Comparison of ENCODE assay signal across 8 cellular contexts in genomic region chr17:7280519-7281073, GRCh38. TPM values are rescaled to one million over a fixed set of nuclear protein-coding genes. Genes with fewer than 3 reads are reported as not detected.
DNase-seq lines count a peak whose midpoint lies in the region; ATAC-seq and TF ChIP-seq lines count a peak whose summit lies in the region.

No MANE protein-coding gene starts in this region.

- no peak overlapping the region for H3K14ac ChIP-seq in IMR-90 (replicated peaks; ENCODE audit: low read depth, low read length)

- H3K23ac ChIP-seq in IMR-90 (ENCODE audit: low read depth, low read length), result no peak overlapping the region

- no peak overlapping the region for H2BK15ac ChIP-seq in IMR-90 (ENCODE audit: low read depth, low read length)

- TF ChIP-seq CTCF in IMR-90 (conservative IDR thresholded peaks at IDR 0.05; ENCODE audit: low read depth, low read length), result peak; percentile 96

- no peaks in the 10 kb centered on the region for H3K79me1 ChIP-seq in IMR-90 (ENCODE audit: low read depth in 1 of 2, low read length in 2 of 2)

- H3K9me3 ChIP-seq in IMR-90 (ENCODE audit: control insufficient read depth, insufficient read depth, low read length), result no peaks in the 10 kb centered on the region
- no peaks in the 10 kb centered on the region for H3K9me3 ChIP-seq in naive thymus-derived CD4-positive, alpha-beta T cell (ENCODE audit: control insufficient read depth in 2 of 3, low read length in 3 of 3)

- no peaks in the 10 kb centered on the region for H3K36me3 Mint-ChIP-seq in naive thymus-derived CD4-positive, alpha-beta T cell
- no peaks in the 10 kb centered on the region for H3K36me3 Mint-ChIP-seq in stimulated activated effector memory CD8-positive, alpha-beta T cell treated with anti-CD3 and anti-CD28 coated beads, Interleukin-12 subunit alpha, Interleukin-12 subunit beta, amount 100 ng/mL, for 72 hours

- H3K36me3 ChIP-seq in IMR-90 (ENCODE audit: control insufficient read depth, insufficient read depth, low read length), result no peaks in the 10 kb centered on the region
- no peaks in the 10 kb centered on the region for H3K36me3 ChIP-seq in naive thymus-derived CD4-positive, alpha-beta T cell (ENCODE audit: control insufficient read depth in 2 of 3, insufficient read depth in 3 of 3, low read length in 3 of 3)

- WGBS in IMR-90 (ENCODE audit: extremely low coverage in 2 of 2, insufficient read length in 1 of 2), 2 experiments, result 0% methylated on average over 8 of the region's 29 CpGs; no CpG with 5 or more reads in 1 of the 2 experiments

- H2AFZ ChIP-seq in IMR-90 (replicated peaks; ENCODE audit: low read length, poor library complexity), result peak overlapping the region; percentile 91

- H2BK5ac ChIP-seq in IMR-90 (ENCODE audit: low read depth, low read length, poor library complexity, severe bottlenecking), result no peak overlapping the region

- peaks cover 22% of the 10 kb centered on the region; the same call in 1 of the 2 replicates for H3K27me3 ChIP-seq in IMR-90 (ENCODE audit: control insufficient read depth, insufficient read depth, low read length)
- no peaks in the 10 kb centered on the region for H3K27me3 ChIP-seq in naive thymus-derived CD4-positive, alpha-beta T cell (ENCODE audit: control insufficient read depth in 2 of 2, insufficient read depth in 2 of 2, low read length in 2 of 2)

- no peaks in the 10 kb centered on the region for H3K9me1 ChIP-seq in IMR-90 (ENCODE audit: insufficient read depth, low read length)

- no peak overlapping the region for H3K18ac ChIP-seq in IMR-90 (ENCODE audit: low read depth, low read length)

- H2AK5ac ChIP-seq in IMR-90 (ENCODE audit: low read depth, low read length), result no peak overlapping the region

- BruUV-seq in IMR-90 (replicated peaks; lab: Mats Ljungman, UMichigan), result no TSS peak

- peak overlapping the region; percentile 81 for H3K4me2 ChIP-seq in IMR-90 (ENCODE audit: low read depth, low read length)

- intact Hi-C loops in IMR-90 (cut with micrococcal nuclease), result loop anchor here (1.0 to 2.0 kb wide), 4 partner anchors 16 to 308 kb away; partner anchors contain the start of gene SENP3
- intact Hi-C loops in naive thymus-derived CD4-positive, alpha-beta T cell (cut with micrococcal nuclease), result loop anchor here (1.0 to 5.0 kb wide), 16 partner anchors 16 to 408 kb away; partner anchors contain the start of genes ACAP1 (in 1 of the 2), EIF5A (in 1 of the 2), ELP5 (in 1 of the 2) and KCTD11 (in 1 of the 2)

- peaks cover 14 to 31% (median 21%) of the 10 kb centered on the region in 7 donors for H3K4me1 Mint-ChIP-seq in naive thymus-derived CD4-positive, alpha-beta T cell
- H3K4me1 Mint-ChIP-seq in stimulated activated effector memory CD8-positive, alpha-beta T cell treated with anti-CD3 and anti-CD28 coated beads, Interleukin-12 subunit alpha, Interleukin-12 subunit beta, amount 100 ng/mL, for 72 hours, result peaks cover 26% of the 10 kb centered on the region

- H3K4me3 ChIP-seq in IMR-90 (ENCODE audit: insufficient read depth, low read depth, low read length), result peak overlapping the region; percentile 11; the same call in 1 of the 2 replicates
- peak overlapping the region; percentile 66 for H3K4me3 ChIP-seq in naive thymus-derived CD4-positive, alpha-beta T cell (ENCODE audit: low read length)

- H3K4me1 ChIP-seq in IMR-90 (ENCODE audit: control insufficient read depth, insufficient read depth, low read length), result peaks cover 2% of the 10 kb centered on the region; the same call in 1 of the 2 replicates
- H3K4me1 ChIP-seq in naive thymus-derived CD4-positive, alpha-beta T cell (ENCODE audit: control insufficient read depth in 2 of 2, insufficient read depth in 2 of 2, low read length in 2 of 2), result peaks cover 11 to 23% of the 10 kb centered on the region in 2 donors

- no peak overlapping the region for H4K91ac ChIP-seq in IMR-90 (ENCODE audit: insufficient read depth, low read depth, low read length)

- H2BK20ac ChIP-seq in IMR-90 (ENCODE audit: low read depth, low read length), result no peak overlapping the region

- H3K4ac ChIP-seq in IMR-90 (ENCODE audit: low read depth, low read length), result no peak overlapping the region

- no peak overlapping the region for H2BK120ac ChIP-seq in IMR-90 (ENCODE audit: low read depth, low read length)

- peaks cover 0 to 1% (median 0%) of the 10 kb centered on the region in 11 donors for H3K9me3 Mint-ChIP-seq in naive thymus-derived CD4-positive, alpha-beta T cell
- H3K9me3 Mint-ChIP-seq in stimulated activated effector memory CD8-positive, alpha-beta T cell treated with anti-CD3 and anti-CD28 coated beads, Interleukin-12 subunit alpha, Interleukin-12 subunit beta, amount 100 ng/mL, for 72 hours, result no peaks in the 10 kb centered on the region

- peak; percentile 96 for TF ChIP-seq RAD21 in IMR-90 (IDR thresholded peaks at IDR 0.05; ENCODE audit: low read length)

- in situ Hi-C loops in IMR-90 (cut with MboI; ENCODE audit: low sequenced_read_pairs), result no loop called here

- H4K5ac ChIP-seq in IMR-90 (ENCODE audit: low read depth, low read length), result no peak overlapping the region

- H3K56ac ChIP-seq in IMR-90 (ENCODE audit: extremely low read depth, insufficient read depth, low read length), result no peak overlapping the region

- peak overlapping the region in 6 of 9 donors; percentile 6 to 88 (median 45) for H3K27ac Mint-ChIP-seq in naive thymus-derived CD4-positive, alpha-beta T cell
- H3K27ac Mint-ChIP-seq in stimulated activated effector memory CD8-positive, alpha-beta T cell treated with anti-CD3 and anti-CD28 coated beads, Interleukin-12 subunit alpha, Interleukin-12 subunit beta, amount 100 ng/mL, for 72 hours, result no peak overlapping the region

- no peak overlapping the region for H3K9ac ChIP-seq in IMR-90 (ENCODE audit: low read depth, low read length)

- H3K27me3 Mint-ChIP-seq in naive thymus-derived CD4-positive, alpha-beta T cell, result peaks cover 6 to 44% (median 17%) of the 10 kb centered on the region in 5 donors

- CTCF ChIA-PET in IMR-90 (lab: Yijun Ruan, JAX), result interaction anchor here (0.6 to 2.7 kb wide), 3 partner anchors 9 to 16 kb away, joined by 5 to 17 read pairs (median 6); no protein-coding TSS in a partner anchor
- CTCF ChIA-PET in naive thymus-derived CD4-positive, alpha-beta T cell (lab: Charles Lee), result interaction anchor here (0.6 to 4.6 kb wide), 8 partner anchors 16 to 406 kb away, joined by 3 to 33 read pairs (median 5); partner anchors contain the start of gene ACAP1

- H2AK9ac ChIP-seq in IMR-90 (replicated peaks; ENCODE audit: low read depth, low read length, poor library complexity), result no peak overlapping the region

- H3K27ac ChIP-seq in IMR-90 (ENCODE audit: insufficient read depth, low read length), result no peak overlapping the region
- H3K27ac ChIP-seq in naive thymus-derived CD4-positive, alpha-beta T cell (ENCODE audit: low read depth, low read length), result no peak overlapping the region

- H3K4me3 Mint-ChIP-seq in naive thymus-derived CD4-positive, alpha-beta T cell, result peak overlapping the region; percentile 77 to 87 (median 84)
- peak overlapping the region; percentile 76 for H3K4me3 Mint-ChIP-seq in stimulated activated effector memory CD8-positive, alpha-beta T cell treated with anti-CD3 and anti-CD28 coated beads, Interleukin-12 subunit alpha, Interleukin-12 subunit beta, amount 100 ng/mL, for 72 hours

- peak; percentile 55 for TF ChIP-seq POLR2A in IMR-90 (IDR thresholded peaks at IDR 0.05; ENCODE audit: low read depth, low read length)

- no peak overlapping the region for H4K8ac ChIP-seq in IMR-90 (ENCODE audit: low read depth in 2 of 2, low read length in 2 of 2)

- dilution Hi-C loops in IMR-90 (cut with HindIII; ENCODE audit: low sequenced_read_pairs, unreplicated experiment), result no loop called here

- peak; percentile 83 for ATAC-seq in IMR-90 (ENCODE audit: low read depth)
- ATAC-seq in naive thymus-derived CD4-positive, alpha-beta T cell, result peak; percentile 95
- peak; percentile 71 for ATAC-seq in stimulated activated effector memory CD8-positive, alpha-beta T cell treated with anti-CD3 and anti-CD28 coated beads, Interleukin-12 subunit alpha, Interleukin-12 subunit beta, amount 100 ng/mL, for 72 hours

- POLR2A ChIA-PET in IMR-90 (lab: Charles Lee; ENCODE audit: unreplicated experiment), result no interaction called here
- POLR2A ChIA-PET in naive thymus-derived CD4-positive, alpha-beta T cell (lab: Charles Lee), result interaction anchor here (0.6 to 1.9 kb wide), 8 partner anchors 10 to 61 kb away, joined by 3 to 13 read pairs (median 4); partner anchors contain the start of gene ACAP1

- H4K20me1 ChIP-seq in IMR-90 (ENCODE audit: insufficient read depth, low read length), result no peaks in the 10 kb centered on the region

- DNase-seq in AML-193 (lab: John Stamatoyannopoulos, UW), result peak; percentile 45 to 46
- DNase-seq in GM19240 (ENCODE audit: insufficient read length, low spot score), result peak; percentile 90
- peak; percentile 68 for DNase-seq in IMR-90
- peak; percentile 89 for DNase-seq in RKO (ENCODE audit: low spot score)
- peak; percentile 75 to 77 for DNase-seq in activated T-helper 1 cell treated with anti-CD3 and anti-CD28 coated beads, Interleukin-2, amount 50 U/mL, for 16 hours (ENCODE audit: low read depth in 1 of 2, low spot score in 1 of 2)
- DNase-seq in fibroblast of gingiva (ENCODE audit: low read depth), result peak; percentile 70
- DNase-seq in naive thymus-derived CD4-positive, alpha-beta T cell, result peak; percentile 76 to 88 (median 85)
- peak in 1 of 2 donors; percentile 92 for DNase-seq in stimulated activated effector memory CD8-positive, alpha-beta T cell treated with anti-CD3 and anti-CD28 coated beads, Interleukin-12 subunit alpha, Interleukin-12 subunit beta, amount 100 ng/mL, for 72 hours (ENCODE audit: low spot score in 2 of 2)

RNA-seq across cellular contexts. Expression of gene SLC2A4, which starts 0.9 kb away (rescaled TPM):
- under 0.01 TPM in 1 of 2 replicates, not detected in the other for total RNA-seq in IMR-90 (2012; rRNA removed)
- 0.07 TPM in 2 replicates for polyA plus RNA-seq in IMR-90 (2012; rRNA removed)
- 0.03 and 0.15 TPM in 2 replicates for polyA plus RNA-seq in IMR-90 (2012; cell fraction: cytosol; rRNA removed)
- polyA plus RNA-seq in IMR-90 (2012; cell fraction: nucleus; rRNA removed; ENCODE audit: low replicate concordance), result 0.32 and 0.36 TPM in 2 replicates
- total RNA-seq in naive thymus-derived CD4-positive, alpha-beta T cell, result not detected
- not detected for polyA plus RNA-seq in naive thymus-derived CD4-positive, alpha-beta T cell

RNA-seq across cellular contexts. Expression of gene YBX2, which starts 13.8 kb away (rescaled TPM):
- not detected in 2 replicates for total RNA-seq in IMR-90 (2012; rRNA removed)
- 0.17 TPM in 1 of 2 replicates, not detected in the other for polyA plus RNA-seq in IMR-90 (2012; rRNA removed)
- 0.14 TPM in 1 of 2 replicates, not detected in the other for polyA plus RNA-seq in IMR-90 (2012; cell fraction: cytosol; rRNA removed)
- 0.27 and 0.54 TPM in 2 replicates for polyA plus RNA-seq in IMR-90 (2012; cell fraction: nucleus; rRNA removed; ENCODE audit: low replicate concordance)
- total RNA-seq in naive thymus-derived CD4-positive, alpha-beta T cell, result under 1 TPM in 3 of 5 experiments, not detected in 2; 0.27 to 0.64 (median 0.40) TPM
- not detected for polyA plus RNA-seq in naive thymus-derived CD4-positive, alpha-beta T cell

RNA-seq across cellular contexts. Expression of gene CLDN7, which starts 18.3 kb away (rescaled TPM):
- 0.56 and 1.4 TPM in 2 replicates for total RNA-seq in IMR-90 (2012; rRNA removed)
- 1.4 and 2.8 TPM in 2 replicates for polyA plus RNA-seq in IMR-90 (2012; rRNA removed)
- 2.8 and 3.1 TPM in 2 replicates for polyA plus RNA-seq in IMR-90 (2012; cell fraction: cytosol; rRNA removed)
- 11.8 and 14.7 TPM in 2 replicates for polyA plus RNA-seq in IMR-90 (2012; cell fraction: nucleus; rRNA removed; ENCODE audit: low replicate concordance)
- total RNA-seq in naive thymus-derived CD4-positive, alpha-beta T cell, result 1 to 10 TPM in 2 of 5 experiments, under 1 TPM in 3; 0.29 to 3.8 (median 0.81) TPM
- 1 to 10 TPM; 1.7 to 2.9 TPM for polyA plus RNA-seq in naive thymus-derived CD4-positive, alpha-beta T cell

RNA-seq across cellular contexts. Expression of gene EIF5A, which starts 26.8 kb away (rescaled TPM):
- total RNA-seq in IMR-90 (2012; rRNA removed), result 718 and 883 TPM in 2 replicates
- polyA plus RNA-seq in IMR-90 (2012; rRNA removed), result 660 and 782 TPM in 2 replicates
- polyA plus RNA-seq in IMR-90 (2012; cell fraction: cytosol; rRNA removed), result 980 and 1,099 TPM in 2 replicates
- polyA plus RNA-seq in IMR-90 (2012; cell fraction: nucleus; rRNA removed; ENCODE audit: low replicate concordance), result 459 and 607 TPM in 2 replicates
- total RNA-seq in naive thymus-derived CD4-positive, alpha-beta T cell, result 100 to 1,000 TPM; 237 to 666 (median 453) TPM
- polyA plus RNA-seq in naive thymus-derived CD4-positive, alpha-beta T cell, result 100 to 1,000 TPM; 158 to 558 TPM

RNA-seq across cellular contexts. Expression of gene ELP5, which starts 28.6 kb away (rescaled TPM):
- 46.6 and 48.0 TPM in 2 replicates for total RNA-seq in IMR-90 (2012; rRNA removed)
- 38.6 and 39.3 TPM in 2 replicates for polyA plus RNA-seq in IMR-90 (2012; rRNA removed)
- 31.1 and 38.5 TPM in 2 replicates for polyA plus RNA-seq in IMR-90 (2012; cell fraction: cytosol; rRNA removed)
- polyA plus RNA-seq in IMR-90 (2012; cell fraction: nucleus; rRNA removed; ENCODE audit: low replicate concordance), result 45.8 and 52.9 TPM in 2 replicates
- total RNA-seq in naive thymus-derived CD4-positive, alpha-beta T cell, result 10 to 100 TPM; 26.9 to 49.1 (median 32.9) TPM
- polyA plus RNA-seq in naive thymus-derived CD4-positive, alpha-beta T cell, result 10 to 100 TPM; 60.4 to 89.9 TPM
